12 cellular contexts compared by ENCODE assay signal in genomic region chr5:56852228-56853000, GRCh38. TPM values are rescaled to one million over a fixed set of nuclear protein-coding genes. Genes with fewer than 3 reads are reported as not detected.
DNase-seq lines count a peak whose midpoint lies in the region; ATAC-seq and TF ChIP-seq lines count a peak whose summit lies in the region.
"Had no signal": no experiment of that assay in that cellular context is flagged by ENCODE, and none has a peak within 500 bp of the region (broad histone marks: within the 10 kb centered on the region; RNA-seq: fewer than 3 reads in every experiment).

No MANE protein-coding gene starts in this region.

- peak overlapping the region; percentile 39 for H3K27ac ChIP-seq in CD4-positive, CD25-positive, alpha-beta regulatory T cell (ENCODE audit: insufficient read depth, low read length, poor library complexity, severe bottlenecking)
- H3K27ac ChIP-seq in brain microvascular endothelial cell, result peak overlapping the region; percentile 11
- H3K27ac ChIP-seq in mucosa of rectum (ENCODE audit: low read depth in 2 of 2, low read length in 2 of 2), result peak overlapping the region; percentile 28 to 41
- H3K27ac ChIP-seq in SJCRH30, result no peak overlapping the region

- H3K36me3 ChIP-seq in CD4-positive, CD25-positive, alpha-beta regulatory T cell (ENCODE audit: control insufficient read depth, insufficient read depth, low read length), result peaks cover 8% of the 10 kb centered on the region
- H3K36me3 ChIP-seq in brain microvascular endothelial cell (replicated peaks), result no peaks in the 10 kb centered on the region
- H3K36me3 ChIP-seq in mucosa of rectum (ENCODE audit: control insufficient read depth in 2 of 2, insufficient read depth in 2 of 2, low read length in 2 of 2), result no peaks in the 10 kb centered on the region
- H3K36me3 ChIP-seq in SJCRH30, result no peaks in the 10 kb centered on the region

- no peaks in the 10 kb centered on the region for H3K27me3 Mint-ChIP-seq in CD4-positive, CD25-positive, alpha-beta regulatory T cell
- H3K27me3 Mint-ChIP-seq in IgD-negative memory B cell, result no peaks in the 10 kb centered on the region

- peaks cover 8% of the 10 kb centered on the region for H3K36me3 Mint-ChIP-seq in CD4-positive, CD25-positive, alpha-beta regulatory T cell
- peaks cover 2% of the 10 kb centered on the region for H3K36me3 Mint-ChIP-seq in IgD-negative memory B cell

- H3K4me3 Mint-ChIP-seq in CD4-positive, CD25-positive, alpha-beta regulatory T cell, result peak overlapping the region; percentile 54 to 93 (median 70)
- peak overlapping the region; percentile 6 to 81 (median 68) for H3K4me3 Mint-ChIP-seq in IgD-negative memory B cell
- H3K4me3 Mint-ChIP-seq: endodermal cell had no signal

- peak; percentile 13 to 45 for ATAC-seq in CD4-positive, CD25-positive, alpha-beta regulatory T cell (ENCODE audit: low read depth in 2 of 2)
- ATAC-seq in activated CD4-positive, CD25-positive, alpha-beta regulatory T cell treated with anti-CD3 and anti-CD28 coated beads, Interleukin-2, amount 50 U/mL, for 24 hours, result no peak
- no peak for ATAC-seq in GM18520 (IDR thresholded peaks at IDR 0.05; ENCODE audit: unreplicated experiment)

- no peak for DNase-seq in CD4-positive, CD25-positive, alpha-beta regulatory T cell
- DNase-seq in brain microvascular endothelial cell (no peak), occipital lobe (lab: John Stamatoyannopoulos, UW) (no peak), SJCRH30 (no peak)
- DNase-seq: DMS79, endodermal cell, NCI-H526, upper lobe of left lung had no signal

- peaks cover 96% of the 10 kb centered on the region for H3K4me1 ChIP-seq in CD4-positive, CD25-positive, alpha-beta regulatory T cell (ENCODE audit: control insufficient read depth, insufficient read depth, low read length, poor library complexity, severe bottlenecking)
- H3K4me1 ChIP-seq in mucosa of rectum (ENCODE audit: control insufficient read depth in 2 of 2, insufficient read depth in 2 of 2, low read length in 2 of 2) (peaks cover 16 to 20% of the 10 kb centered on the region in 2 donors), SJCRH30 (no peaks in the 10 kb centered on the region)

- no peak for TF ChIP-seq CTCF in brain microvascular endothelial cell (IDR thresholded peaks at IDR 0.05; ENCODE audit: low read depth, low read length, missing control alignments)

- in situ Hi-C loops in brain microvascular endothelial cell (cut with HindIII; ENCODE audit: low pct_ligation_motif_present, low sequenced_read_pairs), result no loop called here

- no peaks in the 10 kb centered on the region for H3K9me3 Mint-ChIP-seq in CD4-positive, CD25-positive, alpha-beta regulatory T cell
- no peaks in the 10 kb centered on the region for H3K9me3 Mint-ChIP-seq in IgD-negative memory B cell
- H3K9me3 Mint-ChIP-seq: endodermal cell had no signal

- H3K27ac Mint-ChIP-seq in CD4-positive, CD25-positive, alpha-beta regulatory T cell, result peak overlapping the region; percentile 26 to 84 (median 55)
- H3K27ac Mint-ChIP-seq in IgD-negative memory B cell, result peak overlapping the region; percentile 35 to 92 (median 89)
- H3K27ac Mint-ChIP-seq: endodermal cell had no signal

- H3K4me1 Mint-ChIP-seq in CD4-positive, CD25-positive, alpha-beta regulatory T cell, result peaks cover 70 to 97% (median 85%) of the 10 kb centered on the region in 4 donors
- peaks cover 65 to 74% (median 69%) of the 10 kb centered on the region in 3 donors for H3K4me1 Mint-ChIP-seq in IgD-negative memory B cell

- no peaks in the 10 kb centered on the region for H3K27me3 ChIP-seq in CD4-positive, CD25-positive, alpha-beta regulatory T cell (ENCODE audit: control insufficient read depth, insufficient read depth, low read length)
- H3K27me3 ChIP-seq in brain microvascular endothelial cell (replicated peaks) (no peaks in the 10 kb centered on the region), mucosa of rectum (ENCODE audit: control insufficient read depth in 2 of 2, insufficient read depth in 2 of 2, low read length in 2 of 2) (no peaks in the 10 kb centered on the region), SJCRH30 (no peaks in the 10 kb centered on the region)
- H3K27me3 ChIP-seq: upper lobe of left lung had no signal

- peak overlapping the region; percentile 66 for H3K4me3 ChIP-seq in CD4-positive, CD25-positive, alpha-beta regulatory T cell (ENCODE audit: low read depth, low read length)
- H3K4me3 ChIP-seq in brain microvascular endothelial cell (ENCODE audit: low read depth, low read length), result no peak overlapping the region
- no peak overlapping the region for H3K4me3 ChIP-seq in mucosa of rectum (ENCODE audit: low read length in 2 of 2)
- no peak overlapping the region for H3K4me3 ChIP-seq in SJCRH30
- H3K4me3 ChIP-seq: upper lobe of left lung had no signal

- H3K9me3 ChIP-seq in CD4-positive, CD25-positive, alpha-beta regulatory T cell (ENCODE audit: control insufficient read depth in 2 of 2, low read length in 2 of 2), result no peaks in the 10 kb centered on the region
- H3K9me3 ChIP-seq in mucosa of rectum (ENCODE audit: control insufficient read depth in 2 of 2, low read length in 2 of 2) (no peaks in the 10 kb centered on the region), SJCRH30 (replicated peaks) (no peaks in the 10 kb centered on the region)
- H3K9me3 ChIP-seq: upper lobe of left lung had no signal

- no peak overlapping the region for H3K9ac ChIP-seq in mucosa of rectum (ENCODE audit: low read depth in 1 of 2, low read length in 2 of 2)

RNA-seq across cellular contexts. Expression of gene MAP3K1, which starts 37.1 kb away (rescaled TPM):
- total RNA-seq in CD4-positive, CD25-positive, alpha-beta regulatory T cell, result 110 TPM
- 10 to 100 TPM; 64.3 to 84.5 (median 76.1) TPM for polyA plus RNA-seq in CD4-positive, CD25-positive, alpha-beta regulatory T cell
- polyA plus RNA-seq in IgD-negative memory B cell, result 69.8 TPM
- 22.1 TPM for total RNA-seq in occipital lobe
- 11.3 and 11.4 TPM in 2 replicates for total RNA-seq in SJCRH30 (2014; rRNA removed; shearing (Covaris generic))

RNA-seq across cellular contexts. Expression of gene SETD9, which starts 57.0 kb away (rescaled TPM):
- 3.1 TPM for total RNA-seq in CD4-positive, CD25-positive, alpha-beta regulatory T cell
- 1 to 10 TPM; 4.3 to 6.1 (median 5.2) TPM for polyA plus RNA-seq in CD4-positive, CD25-positive, alpha-beta regulatory T cell
- polyA plus RNA-seq in IgD-negative memory B cell, result 7.3 TPM
- total RNA-seq in occipital lobe, result 4.7 TPM
- total RNA-seq in SJCRH30 (2014; rRNA removed; shearing (Covaris generic)), result 7.6 and 9.2 TPM in 2 replicates

Comparison
In these comparisons a context has a peak if more than half of its experiments do, and no peak if none do; other contexts are left out.
1. ATAC-seq: peak in CD4-positive, CD25-positive, alpha-beta regulatory T cell (2 of 2); none in activated CD4-positive, CD25-positive, alpha-beta regulatory T cell treated with anti-CD3 and anti-CD28 coated beads, Interleukin-2, amount 50 U/mL, for 24 hours (0 of 2) and GM18520 (single experiment).